In the genomic region with DNA sequence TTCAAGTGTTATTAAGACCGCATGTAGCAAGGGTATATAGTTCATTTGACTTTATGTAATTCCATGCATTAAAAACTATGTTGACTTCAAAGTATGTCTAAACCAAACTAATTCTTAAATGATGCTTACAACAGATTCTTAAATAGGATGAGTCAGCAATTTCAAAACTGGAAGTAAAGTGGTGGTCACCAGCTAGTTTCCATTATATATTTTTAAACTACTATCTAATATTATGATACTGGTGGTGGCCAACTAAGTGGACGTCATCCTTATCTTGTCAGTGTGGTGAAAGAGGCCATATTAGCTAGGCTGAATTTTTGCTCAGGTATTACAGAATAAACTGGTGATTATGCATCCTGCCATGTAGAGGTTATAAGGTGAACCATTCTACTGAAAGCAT, we compare ENCODE assay signal across 8 cellular contexts. TPM values are rescaled to one million over a fixed set of nuclear protein-coding genes. Genes with fewer than 3 reads are reported as not detected.
DNase-seq lines count a peak whose midpoint lies in the region; ATAC-seq, FAIRE-seq and TF ChIP-seq lines count a peak whose summit lies in the region.

No MANE protein-coding gene starts in this region.

- H3K4me1 ChIP-seq in sigmoid colon: peaks cover 0 to 37% (median 21%) of the 10 kb centered on the region in 4 donors

- H3K4me3 ChIP-seq in dorsolateral prefrontal cortex: peak overlapping the region in 41 of 59 donors; percentile 58 to 90 (median 77)
- H3K4me3 ChIP-seq in sigmoid colon: peak overlapping the region; percentile 60 to 96 (median 68)

- no peak for TF ChIP-seq EP300 in sigmoid colon (IDR thresholded peaks at IDR 0.05)

- H3K27me3 ChIP-seq in dorsolateral prefrontal cortex (peaks cover 0 to 39% (median 5%) of the 10 kb centered on the region in 45 donors), sigmoid colon (no peaks in the 10 kb centered on the region)

- no peak for TF ChIP-seq CTCF in dorsolateral prefrontal cortex (IDR thresholded peaks at IDR 0.05 in 54 of 56, conservative IDR thresholded peaks at IDR 0.05 in 2 of 56; ENCODE audit: low read depth in 1 of 56, partially characterized antibody in 56 of 56)
- no peak for TF ChIP-seq CTCF in sigmoid colon (IDR thresholded peaks at IDR 0.05)

- H3K27ac ChIP-seq in dorsolateral prefrontal cortex (peak overlapping the region in 1 of 59 donors; percentile 71), sigmoid colon (peak overlapping the region in 3 of 4 donors; percentile 76 to 87 (median 82))

- no peaks in the 10 kb centered on the region for H3K9me3 ChIP-seq in sigmoid colon

- peak; percentile 36 for ATAC-seq in HG03520 (IDR thresholded peaks at IDR 0.05; ENCODE audit: unreplicated experiment)

- WGBS in sigmoid colon, 2 donors: 78 to 83% methylated on average over 2 of the region's 2 CpGs

- no peak for TF ChIP-seq POLR2A in sigmoid colon (IDR thresholded peaks at IDR 0.05)

- DNase-seq in GM18507 (ENCODE audit: extremely low spot score, insufficient read length, low read depth): peak; percentile 2
- DNase-seq in dorsolateral prefrontal cortex: no peak
- no peak for DNase-seq in sigmoid colon
- DNase-seq in GM19239 (ENCODE audit: insufficient read length, low spot score): no peak
- no peak for DNase-seq in NCI-H510A (lab: John Stamatoyannopoulos, UW)
- DNase-seq in GDM1 (lab: John Stamatoyannopoulos, UW): no peak
- no peak for DNase-seq in NCI-H2171 (lab: John Stamatoyannopoulos, UW)

- FAIRE-seq in GM18507 (lab: Jason Lieb, UNC): peak; percentile 69
- no peak for FAIRE-seq in GM19239 (lab: Jason Lieb, UNC)

- H3K36me3 ChIP-seq in sigmoid colon: no peaks in the 10 kb centered on the region

- intact Hi-C loops in dorsolateral prefrontal cortex (cut with DNase I) (loop anchor here in 1 of 2 donors (10.0 kb wide), 1 partner anchor 293 kb away; no protein-coding TSS in a partner anchor), sigmoid colon (cut with DNase I) (loop anchor here (10.0 kb wide), 1 partner anchor 303 kb away; no protein-coding TSS in a partner anchor)

RNA-seq across cellular contexts. Expression of gene IL15, which starts 1.2 kb away (rescaled TPM):
- total RNA-seq in dorsolateral prefrontal cortex (1 to 10 TPM in 61 of 120 experiments, under 1 TPM in 59; 0.07 to 5.2 (median 1.0) TPM), sigmoid colon (10 to 100 TPM in 2 of 4 donors, 1 to 10 TPM in 2; 5.9 to 16.1 (median 8.8) TPM)
- 10 to 100 TPM in 1 of 3 donors, 1 to 10 TPM in 2; 6.0 to 13.2 (median 6.5) TPM for polyA plus RNA-seq in sigmoid colon
